ENCODE assay signal across 8 cellular contexts in genomic region chr7:138979988-138980574, GRCh38. TPM values are rescaled to one million over a fixed set of nuclear protein-coding genes. Genes with fewer than 3 reads are reported as not detected.
DNase-seq lines count a peak whose midpoint lies in the region; ATAC-seq, FAIRE-seq and TF ChIP-seq lines count a peak whose summit lies in the region.

No MANE protein-coding gene starts in this region.

- FAIRE-seq in D721Med (lab: Jason Lieb, UNC): no peak

- intact Hi-C loops in HCT116 (cut with micrococcal nuclease): loop anchor here (2.0 kb wide), 1 partner anchor 93 kb away; no protein-coding TSS in a partner anchor

- TF ChIP-seq RAD21 in HCT116 (IDR thresholded peaks at IDR 0.05; ENCODE audit: low read depth): no peak

- POLR2A ChIA-PET in HCT116 (lab: Charles Lee): interaction anchor here (1.2 kb wide), 1 partner anchor 94 kb away, joined by 3 read pairs; no protein-coding TSS in a partner anchor

- TF ChIP-seq CTCF in HCT116 (IDR thresholded peaks at IDR 0.05 in 2 of 3, conservative IDR thresholded peaks at IDR 0.05 in 1 of 3; ENCODE audit: borderline replicate concordance in 1 of 3, insufficient read depth in 1 of 3, low read depth in 2 of 3, low read length in 2 of 3) (no peak), brain (conservative IDR thresholded peaks at IDR 0.05) (no peak), D721Med (IDR thresholded peaks at IDR 0.05; ENCODE audit: insufficient read depth, missing control alignments) (no peak)

- RAD21 ChIA-PET in HCT116 (lab: Charles Lee; ENCODE audit: low non-redundant PET in 1 of 2, low total read pairs in 2 of 2, uncharacterized antibody in 2 of 2, unreplicated experiment in 2 of 2): no interaction called here

- H3K27me3 ChIP-seq in ACC112 (ENCODE audit: insufficient read depth, low read length) (peaks cover 13% of the 10 kb centered on the region), HCT116 (ENCODE audit: insufficient read depth, low read length) (no peaks in the 10 kb centered on the region)

- peak overlapping the region; percentile 94 to 100 (median 95) for H3K4me3 Mint-ChIP-seq in brain

- TF ChIP-seq POLR2A in HCT116 (IDR thresholded peaks at IDR 0.05; ENCODE audit: borderline replicate concordance, extremely low read depth, insufficient read depth, insufficient read length): no peak

- CTCF ChIA-PET in HCT116 (lab: Charles Lee): no interaction called here

- H3K9me3 ChIP-seq in HCT116 (ENCODE audit: control insufficient read depth in 1 of 2, insufficient read depth in 1 of 2, low read depth in 1 of 2, low read length in 2 of 2): no peaks in the 10 kb centered on the region

- H3K36me3 Mint-ChIP-seq in brain: no peaks in the 10 kb centered on the region

- no peak overlapping the region for H3K27ac ChIP-seq in ACC112 (ENCODE audit: low read depth, low read length)
- H3K27ac ChIP-seq in HCT116 (ENCODE audit: low read depth, low read length): no peak overlapping the region

- H3K9ac ChIP-seq in HCT116 (ENCODE audit: low read length): peak overlapping the region; percentile 74

- peak overlapping the region; percentile 87 for H3K4me2 ChIP-seq in HCT116 (ENCODE audit: low read length)

- H2AFZ ChIP-seq in ACC112 (ENCODE audit: low read length, unreplicated experiment): peak overlapping the region; percentile 87
- no peak overlapping the region for H2AFZ ChIP-seq in HCT116 (ENCODE audit: low read depth, low read length, poor library complexity, severe bottlenecking)

- H3K4me1 Mint-ChIP-seq in brain: peaks cover 68% of the 10 kb centered on the region

- H3K9me2 ChIP-seq in HCT116 (ENCODE audit: insufficient read depth): no peaks in the 10 kb centered on the region

- ATAC-seq in HCT116 (no peak), GM21717 (IDR thresholded peaks at IDR 0.05; ENCODE audit: unreplicated experiment) (no peak), HG03565 (IDR thresholded peaks at IDR 0.05; ENCODE audit: unreplicated experiment) (no peak)

- H3K4me3 ChIP-seq in ACC112 (ENCODE audit: low read depth, low read length) (peak overlapping the region; percentile 85), HCT116 (replicated peaks in 1 of 2; ENCODE audit: low read depth in 1 of 2, low read length in 2 of 2) (peak overlapping the region; percentile 61 to 74)

- H3K79me2 ChIP-seq in ACC112 (ENCODE audit: control insufficient read depth, insufficient read depth, low read length, unreplicated experiment): no peaks in the 10 kb centered on the region
- H3K79me2 ChIP-seq in HCT116 (ENCODE audit: insufficient read depth, low read length): peaks cover 8% of the 10 kb centered on the region

- DNase-seq in HCT116 (ENCODE audit: low read depth, low spot score) (no peak), midbrain (lab: John Stamatoyannopoulos, UW) (peak; percentile 11), NCI-H187 treated with DMSO at 0.1 percent for 48 hours (lab: John Stamatoyannopoulos, UW) (no peak), D721Med (ENCODE audit: insufficient read length, low spot score) (no peak)

- H3K4me1 ChIP-seq in ACC112 (ENCODE audit: control insufficient read depth, insufficient read depth, low read length, unreplicated experiment) (peaks cover 10% of the 10 kb centered on the region), HCT116 (ENCODE audit: control insufficient read depth in 1 of 2, insufficient read depth in 2 of 2, low read length in 2 of 2) (peaks cover 7 to 41% of the 10 kb centered on the region in 2 experiments; a peak in 3 of 4 replicates)

- H3K36me3 ChIP-seq in ACC112 (ENCODE audit: insufficient read depth, low read length) (no peaks in the 10 kb centered on the region), HCT116 (ENCODE audit: control insufficient read depth in 1 of 2, insufficient read depth in 2 of 2, low read length in 2 of 2) (no peaks in the 10 kb centered on the region)

- peak overlapping the region; percentile 97 to 100 (median 99) for H3K27ac Mint-ChIP-seq in brain

- peaks cover 0 to 3% (median 0%) of the 10 kb centered on the region in 5 experiments for H3K9me3 Mint-ChIP-seq in brain

- peaks cover 10% of the 10 kb centered on the region for H3K27me3 Mint-ChIP-seq in brain

- no peaks in the 10 kb centered on the region for H4K20me1 ChIP-seq in HCT116 (ENCODE audit: insufficient read depth)

- no TSS peak for BruUV-seq in HCT116 (replicated peaks; lab: Mats Ljungman, UMichigan)

TF ChIP-seq in HCT116, 20 proteins besides CTCF, POLR2A, EP300 and RAD21:
- no peak for TF ChIP-seq SIN3A (IDR thresholded peaks at IDR 0.05; ENCODE audit: low read depth)
- TF ChIP-seq POLR2AphosphoS5 (IDR thresholded peaks at IDR 0.05; ENCODE audit: low read depth, low read length): no peak
- no peak for TF ChIP-seq CBX3 (IDR thresholded peaks at IDR 0.05; ENCODE audit: low read depth)
- no peak for TF ChIP-seq EGR1 (IDR thresholded peaks at IDR 0.05; ENCODE audit: low read depth)
- no peak for TF ChIP-seq TCF7L2 (IDR thresholded peaks at IDR 0.05; ENCODE audit: borderline replicate concordance, extremely low read depth, insufficient read depth, insufficient read length)
- no peak for TF ChIP-seq ZBTB33 (IDR thresholded peaks at IDR 0.05; ENCODE audit: extremely low read depth, insufficient replicate concordance, low read length)
- no peak for TF ChIP-seq ZNF274 (IDR thresholded peaks at IDR 0.05; ENCODE audit: low read depth, low read length)
- TF ChIP-seq MAX (IDR thresholded peaks at IDR 0.05): no peak
- TF ChIP-seq FOSL1 (IDR thresholded peaks at IDR 0.05; ENCODE audit: low read depth): no peak
- TF ChIP-seq CEBPB (IDR thresholded peaks at IDR 0.05; ENCODE audit: low read depth): no peak
- TF ChIP-seq SRF (IDR thresholded peaks at IDR 0.05; ENCODE audit: low read depth): no peak
- no peak for TF ChIP-seq EZH2 (IDR thresholded peaks at IDR 0.05)

RNA-seq across cellular contexts. Expression of gene KIAA1549, which starts 1.1 kb away (rescaled TPM):
- 3.9 TPM for total RNA-seq in HCT116 (2021; ENCODE audit: unreplicated experiment)
- 1.8 and 2.0 TPM in 2 replicates for polyA plus RNA-seq in HCT116 (2012)
- 31.8 TPM for polyA plus RNA-seq in brain (ENCODE audit: insufficient read depth, low read depth, low replicate concordance)

RNA-seq across cellular contexts. Expression of gene ZC3HAV1L, which starts 55.8 kb away (rescaled TPM):
- 11.8 TPM for total RNA-seq in HCT116 (2021; ENCODE audit: unreplicated experiment)
- 3.9 and 4.7 TPM in 2 replicates for polyA plus RNA-seq in HCT116 (2012)
- polyA plus RNA-seq in brain (ENCODE audit: insufficient read depth, low read depth, low replicate concordance): 0.85 TPM
